Comparison of ENCODE assay signal across 1 cellular context in the genomic region with DNA sequence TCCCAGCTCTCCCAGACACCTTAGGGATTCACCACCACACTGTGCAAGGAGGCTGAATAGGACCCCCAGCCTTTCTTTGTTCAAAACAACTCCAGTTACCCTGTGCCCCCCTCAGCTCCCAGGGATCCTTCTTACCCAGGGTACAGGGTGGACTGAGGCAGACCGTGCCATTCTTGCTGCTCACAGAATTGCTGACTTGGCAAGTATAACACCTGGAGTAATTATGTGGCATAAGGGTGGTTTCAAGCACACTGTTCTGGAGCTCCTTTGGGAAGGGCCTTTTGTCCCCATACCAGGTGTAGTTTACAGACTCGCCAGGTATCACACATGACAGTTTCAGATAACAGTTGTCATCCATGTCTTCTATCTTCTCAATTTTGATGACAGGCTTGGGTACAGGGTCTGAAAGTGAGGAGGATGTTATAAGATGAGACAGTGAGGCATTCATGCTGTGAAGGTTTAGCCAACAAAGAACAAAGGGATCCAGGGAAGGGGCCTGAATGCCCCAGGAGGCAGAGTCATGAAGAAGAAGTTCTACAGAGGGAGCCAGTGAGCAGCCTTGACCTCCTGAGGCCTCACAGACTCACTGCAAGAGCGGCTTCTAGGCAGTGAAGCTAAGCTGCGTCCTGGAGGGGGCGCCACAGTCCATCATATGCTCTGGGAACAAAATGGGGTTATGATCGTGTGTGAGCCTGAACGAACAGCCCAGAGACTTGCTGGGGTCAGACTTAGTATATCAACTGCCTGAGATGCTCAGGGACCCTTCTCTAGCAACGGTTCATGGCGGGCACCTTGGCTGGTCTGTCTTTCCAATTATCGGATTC.
A peak's percentile ranks its signal among the peaks of the same experiment; 100 is the strongest.
TF ChIP-seq lines count a peak whose summit lies in the region.

No MANE protein-coding gene starts in this region.

TF ChIP-seq in GM12878, 131 proteins besides CTCF, POLR2A, EP300 and RAD21 (continued from another document):
- TF ChIP-seq, protein P1, sequence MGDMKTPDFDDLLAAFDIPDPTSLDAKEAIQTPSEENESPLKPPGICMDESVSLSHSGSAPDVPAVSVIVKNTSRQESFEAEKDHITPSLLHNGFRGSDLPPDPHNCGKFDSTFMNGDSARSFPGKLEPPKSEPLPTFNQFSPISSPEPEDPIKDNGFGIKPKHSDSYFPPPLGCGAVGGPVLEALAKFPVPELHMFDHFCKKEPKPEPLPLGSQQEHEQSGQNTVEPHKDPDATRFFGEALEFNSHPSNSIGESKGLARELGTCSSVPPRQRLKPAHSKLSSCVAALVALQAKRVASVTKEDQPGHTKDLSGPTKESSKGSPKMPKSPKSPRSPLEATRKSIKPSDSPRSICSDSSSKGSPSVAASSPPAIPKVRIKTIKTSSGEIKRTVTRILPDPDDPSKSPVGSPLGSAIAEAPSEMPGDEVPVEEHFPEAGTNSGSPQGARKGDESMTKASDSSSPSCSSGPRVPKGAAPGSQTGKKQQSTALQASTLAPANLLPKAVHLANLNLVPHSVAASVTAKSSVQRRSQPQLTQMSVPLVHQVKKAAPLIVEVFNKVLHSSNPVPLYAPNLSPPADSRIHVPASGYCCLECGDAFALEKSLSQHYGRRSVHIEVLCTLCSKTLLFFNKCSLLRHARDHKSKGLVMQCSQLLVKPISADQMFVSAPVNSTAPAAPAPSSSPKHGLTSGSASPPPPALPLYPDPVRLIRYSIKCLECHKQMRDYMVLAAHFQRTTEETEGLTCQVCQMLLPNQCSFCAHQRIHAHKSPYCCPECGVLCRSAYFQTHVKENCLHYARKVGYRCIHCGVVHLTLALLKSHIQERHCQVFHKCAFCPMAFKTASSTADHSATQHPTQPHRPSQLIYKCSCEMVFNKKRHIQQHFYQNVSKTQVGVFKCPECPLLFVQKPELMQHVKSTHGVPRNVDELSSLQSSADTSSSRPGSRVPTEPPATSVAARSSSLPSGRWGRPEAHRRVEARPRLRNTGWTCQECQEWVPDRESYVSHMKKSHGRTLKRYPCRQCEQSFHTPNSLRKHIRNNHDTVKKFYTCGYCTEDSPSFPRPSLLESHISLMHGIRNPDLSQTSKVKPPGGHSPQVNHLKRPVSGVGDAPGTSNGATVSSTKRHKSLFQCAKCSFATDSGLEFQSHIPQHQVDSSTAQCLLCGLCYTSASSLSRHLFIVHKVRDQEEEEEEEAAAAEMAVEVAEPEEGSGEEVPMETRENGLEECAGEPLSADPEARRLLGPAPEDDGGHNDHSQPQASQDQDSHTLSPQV (IDR thresholded peaks at IDR 0.05), result 0 out of 2 replicates have a peak, but pooled peaks have one; percentile 75
- TF ChIP-seq KDM1A (IDR thresholded peaks at IDR 0.05; ENCODE audit: borderline replicate concordance) (no peak), RB1 (IDR thresholded peaks at IDR 0.05; ENCODE audit: borderline replicate concordance) (peak; percentile 34; the same call in 1 of the 2 replicates), IRF4 (IDR thresholded peaks at IDR 0.05; ENCODE audit: low read depth, low read length) (peak; percentile 62; the same call in 1 of the 2 replicates), CBX3 (IDR thresholded peaks at IDR 0.05; ENCODE audit: borderline replicate concordance, low read depth) (no peak)
